In genomic region chr20:39429716-39430115, GRCh38 we compare ENCODE assay signal across 12 cellular contexts.
DNase-seq lines count a peak whose midpoint lies in the region; ATAC-seq and TF ChIP-seq lines count a peak whose summit lies in the region.
"Had no signal": no experiment of that assay in that cellular context is flagged by ENCODE, and none has a peak within 500 bp of the region (broad histone marks: within the 10 kb centered on the region; RNA-seq: fewer than 3 reads in every experiment).

No MANE protein-coding gene starts in this region.

- H3K36me3 Mint-ChIP-seq in progenitor cell of endocrine pancreas (ENCODE audit: insufficient read depth), result no peaks in the 10 kb centered on the region

- peaks cover 8% of the 10 kb centered on the region for H3K4me1 Mint-ChIP-seq in progenitor cell of endocrine pancreas (ENCODE audit: low read depth)

- H3K27me3 Mint-ChIP-seq in progenitor cell of endocrine pancreas, result peaks cover 4% of the 10 kb centered on the region

- TF ChIP-seq CTCF in epithelial cell of proximal tubule (conservative IDR thresholded peaks at IDR 0.05; ENCODE audit: low read depth, low read length) (peak; percentile 54), progenitor cell of endocrine pancreas (IDR thresholded peaks at IDR 0.05; ENCODE audit: unreplicated experiment) (peak; percentile 47)

- H3K9me3 Mint-ChIP-seq in progenitor cell of endocrine pancreas (ENCODE audit: low read depth), result peaks cover 7% of the 10 kb centered on the region

- no peak overlapping the region for H3K4me3 Mint-ChIP-seq in progenitor cell of endocrine pancreas (ENCODE audit: low read depth)

- DNase-seq in NCI-H345 (lab: John Stamatoyannopoulos, UW), result peak; percentile 4
- no peak for DNase-seq in NCI-H345 treated with DMSO at 0.1 percent for 48 hours (lab: John Stamatoyannopoulos, UW; ENCODE audit: unreplicated experiment)
- peak; percentile 40 for DNase-seq in NCI-H510A treated with DMSO at 0.1 percent for 48 hours (lab: John Stamatoyannopoulos, UW)
- peak; percentile 13 for DNase-seq in epithelial cell of proximal tubule (ENCODE audit: low read depth)
- no peak for DNase-seq in progenitor cell of endocrine pancreas (ENCODE audit: low spot score, unreplicated experiment)
- DNase-seq in hepatic stellate cell (ENCODE audit: low spot score), result no peak
- DNase-seq in C1 segment of cervical spinal cord (lab: John Stamatoyannopoulos, UW), result no peak
- DNase-seq: brain microvascular endothelial cell; HCEC 1CT; stimulated activated CD4-positive, alpha-beta T cell treated with anti-CD3 and anti-CD28 coated beads, Interleukin-4, amount 100 ng/mL, for 24 hours; thyroid gland had no signal

- H3K4me3 ChIP-seq in epithelial cell of proximal tubule (ENCODE audit: low read depth, low read length), result no peak overlapping the region
- H3K4me3 ChIP-seq: thyroid gland had no signal

- H3K27ac Mint-ChIP-seq in progenitor cell of endocrine pancreas, result no peak overlapping the region

- no peak for ATAC-seq in HG02884 (IDR thresholded peaks at IDR 0.05; ENCODE audit: unreplicated experiment)

Comparison
In these comparisons a context has a peak if more than half of its experiments do, and no peak if none do; other contexts are left out.
1. DNase-seq: peak in NCI-H345 (single experiment), NCI-H510A treated with DMSO at 0.1 percent for 48 hours (single experiment) and epithelial cell of proximal tubule (single experiment); none in NCI-H345 treated with DMSO at 0.1 percent for 48 hours (single experiment), progenitor cell of endocrine pancreas (single experiment), hepatic stellate cell (single experiment) and C1 segment of cervical spinal cord (0 of 14).